In the genomic region with DNA sequence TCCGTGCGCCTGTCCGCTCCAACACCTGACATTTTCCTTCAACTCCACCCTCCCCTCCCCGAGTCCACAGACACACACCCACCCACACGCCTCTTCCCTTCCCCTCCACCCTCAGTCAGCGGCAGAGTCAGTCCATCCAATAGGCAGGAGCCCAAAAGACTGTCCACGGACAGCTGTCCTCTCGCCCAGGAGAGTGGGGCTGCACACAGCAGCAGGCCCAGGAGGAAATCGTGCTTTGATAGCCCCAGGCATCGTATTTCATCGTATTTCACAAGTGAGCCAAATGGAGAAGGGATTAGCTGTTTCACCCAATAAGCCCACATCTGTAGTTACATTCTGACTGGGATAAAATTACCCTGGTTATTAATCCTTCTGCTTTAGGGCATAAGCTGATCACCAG, we compare ENCODE assay signal across 8 cellular contexts.
A peak's percentile ranks its signal among the peaks of the same experiment; 100 is the strongest.
DNase-seq lines count a peak whose midpoint lies in the region; ATAC-seq and TF ChIP-seq lines count a peak whose summit lies in the region.

No MANE protein-coding gene starts in this region.

- H3K36me3 ChIP-seq in iPS-20b (ENCODE audit: insufficient read depth, low read depth, low read length) = no peaks in the 10 kb centered on the region
- no peaks in the 10 kb centered on the region for H3K36me3 ChIP-seq in tibial nerve
- no peaks in the 10 kb centered on the region for H3K36me3 ChIP-seq in OCI-LY7 (ENCODE audit: insufficient read depth, low read length)

- H3K27me3 ChIP-seq in iPS-20b (ENCODE audit: insufficient read depth, low read length) = no peaks in the 10 kb centered on the region
- no peaks in the 10 kb centered on the region for H3K27me3 ChIP-seq in tibial nerve

- peak overlapping the region; percentile 63; the same call in 1 of the 2 replicates for H3K9ac ChIP-seq in iPS-20b (ENCODE audit: low read depth, low read length)

- no peaks in the 10 kb centered on the region for H3K36me3 Mint-ChIP-seq in activated CD8-positive, alpha-beta memory T cell treated with anti-CD3 and anti-CD28 coated beads, Interleukin-2, amount 10 ng/mL, durations not matched to agents 7 days and 5 days
- H3K36me3 Mint-ChIP-seq in activated CD4-positive, alpha-beta memory T cell treated with anti-CD3 and anti-CD28 coated beads for 36 hours = no peaks in the 10 kb centered on the region

- no peaks in the 10 kb centered on the region for H4K20me1 ChIP-seq in OCI-LY7 (ENCODE audit: insufficient read depth, low read length)

- intact Hi-C loops in activated CD4-positive, alpha-beta memory T cell treated with anti-CD3 and anti-CD28 coated beads for 36 hours (cut with micrococcal nuclease) = loop anchor here (5.0 kb wide), 2 partner anchors 472 to 572 kb away; partner anchors contain the start of gene ZNF438
- intact Hi-C loops in OCI-LY7 (cut with micrococcal nuclease; ENCODE audit: unreplicated experiment) = no loop called here

- H3K9me3 ChIP-seq in iPS-20b (ENCODE audit: insufficient read depth, low read depth, low read length) (no peaks in the 10 kb centered on the region), tibial nerve (no peaks in the 10 kb centered on the region), OCI-LY7 (ENCODE audit: low read length) (no peaks in the 10 kb centered on the region)

- no TSS peak for BruUV-seq in OCI-LY7 (replicated peaks; lab: Mats Ljungman, UMichigan)

- H3K27ac Mint-ChIP-seq in activated CD8-positive, alpha-beta memory T cell treated with anti-CD3 and anti-CD28 coated beads, Interleukin-2, amount 10 ng/mL, durations not matched to agents 7 days and 5 days = no peak overlapping the region
- H3K27ac Mint-ChIP-seq in activated CD4-positive, alpha-beta memory T cell treated with anti-CD3 and anti-CD28 coated beads for 36 hours = no peak overlapping the region

- H3K4me3 ChIP-seq in iPS-20b (ENCODE audit: low read length) (peak overlapping the region; percentile 48; the same call in 1 of the 2 replicates), tibial nerve (peak overlapping the region; percentile 56 to 74 (median 64)), OCI-LY7 (ENCODE audit: low read depth, low read length, poor library complexity, severe bottlenecking) (no peak overlapping the region)

- no peaks in the 10 kb centered on the region for H3K79me2 ChIP-seq in OCI-LY7 (ENCODE audit: insufficient read depth, low read depth, low read length)

- TF ChIP-seq CTCF in tibial nerve (IDR thresholded peaks at IDR 0.05) (no peak), OCI-LY7 (conservative IDR thresholded peaks at IDR 0.05; ENCODE audit: low read length) (no peak)

- DNase-seq in activated CD8-positive, alpha-beta memory T cell treated with anti-CD3 and anti-CD28 coated beads, Interleukin-2, amount 10 ng/mL, durations not matched to agents 7 days and 5 days = no peak
- DNase-seq in activated CD8-positive, alpha-beta memory T cell treated with anti-CD3 and anti-CD28 coated beads, Interleukin-2, amount 50 U/mL, for 4 hours = no peak
- DNase-seq in activated CD4-positive, alpha-beta memory T cell treated with anti-CD3 and anti-CD28 coated beads for 36 hours = no peak
- DNase-seq in tibial nerve (ENCODE audit: low spot score in 2 of 2) (no peak), OCI-LY7 (ENCODE audit: low spot score) (no peak), midbrain (lab: John Stamatoyannopoulos, UW) (no peak)
- no peak for DNase-seq in effector CD8-positive, alpha-beta T cell (lab: John Stamatoyannopoulos, UW)

- H3K27ac ChIP-seq in iPS-20b (ENCODE audit: low read length) = no peak overlapping the region
- H3K27ac ChIP-seq in tibial nerve = peak overlapping the region; percentile 75 to 95 (median 88)
- no peak overlapping the region for H3K27ac ChIP-seq in OCI-LY7 (ENCODE audit: low read depth, low read length, poor library complexity, severe bottlenecking)

- H3K4me3 Mint-ChIP-seq in activated CD8-positive, alpha-beta memory T cell treated with anti-CD3 and anti-CD28 coated beads, Interleukin-2, amount 10 ng/mL, durations not matched to agents 7 days and 5 days = peak overlapping the region; percentile 76
- H3K4me3 Mint-ChIP-seq in activated CD4-positive, alpha-beta memory T cell treated with anti-CD3 and anti-CD28 coated beads for 36 hours = peak overlapping the region; percentile 77

- no peak for ATAC-seq in activated CD8-positive, alpha-beta memory T cell treated with anti-CD3 and anti-CD28 coated beads, Interleukin-2, amount 10 ng/mL, durations not matched to agents 7 days and 5 days

- no peak for TF ChIP-seq POLR2A in tibial nerve (IDR thresholded peaks at IDR 0.05)

- no peak for TF ChIP-seq EP300 in tibial nerve (IDR thresholded peaks at IDR 0.05)

- no peak overlapping the region for H3K4me2 ChIP-seq in OCI-LY7 (ENCODE audit: low read length)

- POLR2A ChIA-PET in activated CD4-positive, alpha-beta memory T cell treated with anti-CD3 and anti-CD28 coated beads for 36 hours (lab: Charles Lee) = interaction anchor here (1.0 kb wide), 1 partner anchor 370 kb away, joined by 3 read pairs; no protein-coding TSS in a partner anchor
- POLR2A ChIA-PET in OCI-LY7 (lab: Charles Lee) = no interaction called here

- H3K4me1 ChIP-seq in iPS-20b (ENCODE audit: insufficient read depth, low read length) (no peaks in the 10 kb centered on the region; the same call in 1 of the 2 replicates), tibial nerve (peaks cover 0 to 17% (median 0%) of the 10 kb centered on the region in 4 donors), OCI-LY7 (ENCODE audit: insufficient read depth, low read length, poor library complexity, severe bottlenecking) (no peaks in the 10 kb centered on the region)

- peaks cover 19% of the 10 kb centered on the region for H3K4me1 Mint-ChIP-seq in activated CD8-positive, alpha-beta memory T cell treated with anti-CD3 and anti-CD28 coated beads, Interleukin-2, amount 10 ng/mL, durations not matched to agents 7 days and 5 days
- peaks cover 25% of the 10 kb centered on the region for H3K4me1 Mint-ChIP-seq in activated CD4-positive, alpha-beta memory T cell treated with anti-CD3 and anti-CD28 coated beads for 36 hours (ENCODE audit: low read depth)

- H2AFZ ChIP-seq in OCI-LY7 (ENCODE audit: low read length) = no peak overlapping the region

- 67% methylated on average over 11 of the region's 11 CpGs for WGBS in tibial nerve, 2 donors

- CTCF ChIA-PET in activated CD8-positive, alpha-beta memory T cell treated with anti-CD3 and anti-CD28 coated beads, Interleukin-2, amount 10 ng/mL, durations not matched to agents 7 days and 5 days (lab: Charles Lee) = no interaction called here
- CTCF ChIA-PET in activated CD4-positive, alpha-beta memory T cell treated with anti-CD3 and anti-CD28 coated beads for 36 hours (lab: Charles Lee) = no interaction called here
- CTCF ChIA-PET in OCI-LY7 (lab: Charles Lee; ENCODE audit: unreplicated experiment) = no interaction called here

- no peaks in the 10 kb centered on the region for H3K9me2 ChIP-seq in OCI-LY7 (ENCODE audit: insufficient read depth, low read length)

- peaks cover 28% of the 10 kb centered on the region for H3K27me3 Mint-ChIP-seq in activated CD8-positive, alpha-beta memory T cell treated with anti-CD3 and anti-CD28 coated beads, Interleukin-2, amount 10 ng/mL, durations not matched to agents 7 days and 5 days
- H3K27me3 Mint-ChIP-seq in activated CD4-positive, alpha-beta memory T cell treated with anti-CD3 and anti-CD28 coated beads for 36 hours = peaks cover 1% of the 10 kb centered on the region

- H3K9me3 Mint-ChIP-seq in activated CD8-positive, alpha-beta memory T cell treated with anti-CD3 and anti-CD28 coated beads, Interleukin-2, amount 10 ng/mL, durations not matched to agents 7 days and 5 days (ENCODE audit: low read depth) = no peaks in the 10 kb centered on the region
- H3K9me3 Mint-ChIP-seq in activated CD4-positive, alpha-beta memory T cell treated with anti-CD3 and anti-CD28 coated beads for 36 hours = no peaks in the 10 kb centered on the region

Comparison
In these comparisons a context has a peak if more than half of its experiments do, and no peak if none do; other contexts are left out.
1. H3K27ac ChIP-seq: peak in tibial nerve (4 of 4); none in iPS-20b (single experiment) and OCI-LY7 (single experiment).